ENCODE assay signal across 1 cellular context in the genomic region with DNA sequence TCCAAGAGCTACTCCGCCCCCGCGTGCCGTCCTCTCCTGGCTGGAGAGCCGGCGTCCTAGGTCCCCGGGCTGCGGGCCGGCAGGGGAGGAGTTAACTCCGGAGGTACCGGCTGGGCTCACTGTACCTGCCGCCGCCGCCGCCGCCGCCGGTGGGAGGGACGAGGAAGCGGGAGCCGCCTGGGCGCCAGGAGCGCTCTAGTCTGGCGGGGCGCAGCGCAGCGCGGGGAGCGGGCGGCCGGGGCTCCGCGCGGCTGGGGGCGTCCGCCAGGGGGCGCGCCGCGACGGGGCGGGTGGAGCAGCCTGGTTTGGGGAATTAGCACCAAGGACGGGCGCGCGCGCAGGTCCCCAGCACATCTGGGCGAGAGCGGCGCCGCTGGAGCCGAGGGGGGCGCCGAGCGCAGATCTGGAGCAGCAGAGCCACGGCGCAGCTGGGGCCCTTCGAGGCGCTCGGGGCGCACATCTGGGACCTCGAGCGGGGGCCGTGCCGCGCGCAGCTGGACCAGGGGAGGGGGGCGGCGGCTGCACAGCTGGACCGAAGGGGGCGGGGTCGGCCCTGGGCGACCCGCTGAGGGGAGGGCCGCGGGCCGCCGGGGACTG.
TF ChIP-seq lines count a peak whose summit lies in the region.

Gene NXPH3 (plus strand): TSS at position 348 of the 597 bp plus-strand sequence. CDS start 349 bp downstream, outside the sequence.

TF ChIP-seq in SK-N-SH treated with all-trans-retinoic acid at 6 μM for 48 hours, 23 proteins besides CTCF, POLR2A, EP300 and RAD21 (continued from another document):
- TF ChIP-seq, protein P1, sequence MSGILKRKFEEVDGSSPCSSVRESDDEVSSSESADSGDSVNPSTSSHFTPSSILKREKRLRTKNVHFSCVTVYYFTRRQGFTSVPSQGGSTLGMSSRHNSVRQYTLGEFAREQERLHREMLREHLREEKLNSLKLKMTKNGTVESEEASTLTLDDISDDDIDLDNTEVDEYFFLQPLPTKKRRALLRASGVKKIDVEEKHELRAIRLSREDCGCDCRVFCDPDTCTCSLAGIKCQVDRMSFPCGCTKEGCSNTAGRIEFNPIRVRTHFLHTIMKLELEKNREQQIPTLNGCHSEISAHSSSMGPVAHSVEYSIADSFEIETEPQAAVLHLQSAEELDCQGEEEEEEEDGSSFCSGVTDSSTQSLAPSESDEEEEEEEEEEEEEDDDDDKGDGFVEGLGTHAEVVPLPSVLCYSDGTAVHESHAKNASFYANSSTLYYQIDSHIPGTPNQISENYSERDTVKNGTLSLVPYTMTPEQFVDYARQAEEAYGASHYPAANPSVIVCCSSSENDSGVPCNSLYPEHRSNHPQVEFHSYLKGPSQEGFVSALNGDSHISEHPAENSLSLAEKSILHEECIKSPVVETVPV (CRISPR knock-in tag; IDR thresholded peaks at IDR 0.05): no peak
